Comparison of ENCODE assay signal across 8 cellular contexts in the genomic region with DNA sequence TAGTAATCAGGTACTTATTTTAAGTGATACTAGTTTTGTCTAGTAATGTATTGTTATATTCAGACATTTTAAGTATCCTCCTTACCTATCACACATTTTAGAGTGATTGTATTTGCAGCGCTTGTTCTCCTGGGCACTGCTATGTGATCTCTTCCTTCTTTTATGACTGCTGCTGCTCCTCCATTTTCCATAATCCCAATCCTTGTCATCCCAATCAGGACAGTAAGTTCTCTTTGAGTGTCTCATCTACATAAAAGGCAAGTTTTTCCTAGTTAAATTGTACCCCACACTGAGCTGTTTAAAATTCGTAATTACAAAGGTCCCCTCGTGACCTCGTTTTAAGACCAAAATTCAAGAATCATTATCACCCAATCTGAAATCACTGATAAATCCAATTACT. TPM values are rescaled to one million over a fixed set of nuclear protein-coding genes. Genes with fewer than 3 reads are reported as not detected.
A peak's percentile ranks its signal among the peaks of the same experiment; 100 is the strongest.
DNase-seq lines count a peak whose midpoint lies in the region; ATAC-seq and TF ChIP-seq lines count a peak whose summit lies in the region.

No MANE protein-coding gene starts in this region.

- no peak for ATAC-seq in heart right ventricle
- no peak for ATAC-seq in GM18907 (IDR thresholded peaks at IDR 0.05; ENCODE audit: unreplicated experiment)

- H3K36me3 ChIP-seq in heart right ventricle (peaks cover 0 to 53% (median 33%) of the 10 kb centered on the region in 9 donors), urinary bladder (ENCODE audit: insufficient read depth) (peaks cover 8% of the 10 kb centered on the region)

- BruUV-seq in MCF 10A (replicated peaks; lab: Mats Ljungman, UMichigan), result no TSS peak

- CTCF ChIA-PET in MCF 10A (lab: Yijun Ruan, JAX), result interaction anchor here (0.6 to 1.3 kb wide), 2 partner anchors 75 to 161 kb away, joined by 3 to 4 read pairs; no protein-coding TSS in a partner anchor

- H3K27me3 ChIP-seq in heart right ventricle, result no peaks in the 10 kb centered on the region

- peak overlapping the region; percentile 99 for H3K27ac Mint-ChIP-seq in MCF 10A (ENCODE audit: low read depth, unreplicated experiment)
- H3K27ac Mint-ChIP-seq in mesothelial cell of epicardium, result peak overlapping the region; percentile 100

- peaks cover 12 to 70% (median 62%) of the 10 kb centered on the region in 9 donors for H3K4me1 ChIP-seq in heart right ventricle
- H3K4me1 ChIP-seq in urinary bladder (ENCODE audit: insufficient read depth), result peaks cover 2% of the 10 kb centered on the region

- POLR2A ChIA-PET in MCF 10A (lab: Yijun Ruan, JAX), result interaction anchor here (0.6 to 4.1 kb wide), 13 partner anchors 9 to 1598 kb away, joined by 3 to 21 read pairs (median 3); a partner anchor contains a TSS

- H3K4me3 ChIP-seq in heart right ventricle, result peak overlapping the region; percentile 73 to 98 (median 90)
- peak overlapping the region; percentile 80 for H3K4me3 ChIP-seq in urinary bladder (ENCODE audit: low read depth, low read length)

- H3K36me3 Mint-ChIP-seq in MCF 10A (ENCODE audit: insufficient read depth, unreplicated experiment) (peaks cover 74% of the 10 kb centered on the region), mesothelial cell of epicardium (peaks cover 30% of the 10 kb centered on the region)

- no peaks in the 10 kb centered on the region for H3K9me3 ChIP-seq in heart right ventricle

- no peak for TF ChIP-seq CTCF in heart right ventricle (IDR thresholded peaks at IDR 0.05)
- TF ChIP-seq CTCF in MCF 10A (IDR thresholded peaks at IDR 0.05; ENCODE audit: unreplicated experiment), result no peak
- no peak for TF ChIP-seq CTCF in mesothelial cell of epicardium (IDR thresholded peaks at IDR 0.05; ENCODE audit: unreplicated experiment)

- 4 to 5% methylated on average over 4 of the region's 4 CpGs for WGBS in heart right ventricle, 2 donors
- WGBS in urinary bladder, result 10% methylated on average over 4 of the region's 4 CpGs

- H3K9me3 Mint-ChIP-seq in MCF 10A (ENCODE audit: unreplicated experiment) (no peaks in the 10 kb centered on the region), mesothelial cell of epicardium (no peaks in the 10 kb centered on the region)

- H3K4me1 Mint-ChIP-seq in MCF 10A (ENCODE audit: insufficient read depth, unreplicated experiment) (peaks cover 23% of the 10 kb centered on the region), mesothelial cell of epicardium (peaks cover 33% of the 10 kb centered on the region)

- H3K27me3 Mint-ChIP-seq in MCF 10A (ENCODE audit: insufficient read depth, unreplicated experiment) (no peaks in the 10 kb centered on the region), mesothelial cell of epicardium (ENCODE audit: low read depth) (no peaks in the 10 kb centered on the region)

- H3K27ac ChIP-seq in heart right ventricle (peak overlapping the region in 8 of 10 donors; percentile 5 to 100 (median 100)), urinary bladder (ENCODE audit: low read depth) (peak overlapping the region; percentile 63)

- intact Hi-C loops in heart right ventricle (cut with DNase I), result loop anchor here in 4 of 10 donors (5.0 kb wide), 1 partner anchor 49 kb away; a partner anchor contains a TSS
- intact Hi-C loops in cardiac septum (cut with DNase I), result loop anchor here (5.0 kb wide), 1 partner anchor 149 kb away; no protein-coding TSS in a partner anchor
- intact Hi-C loops in MCF 10A (cut with micrococcal nuclease), result loop anchor here (1.0 to 5.0 kb wide), 3 partner anchors 49 to 148 kb away; a partner anchor contains a TSS

- DNase-seq in heart right ventricle (no peak), cardiac septum (ENCODE audit: low spot score) (no peak), MCF 10A (ENCODE audit: unreplicated experiment) (no peak), mesothelial cell of epicardium (ENCODE audit: low spot score in 2 of 2, unreplicated experiment in 2 of 2) (no peak), DMS53 treated with DMSO at 0.1 percent for 48 hours (lab: John Stamatoyannopoulos, UW; ENCODE audit: unreplicated experiment) (no peak)
- no peak for DNase-seq in activated effector memory CD4-positive, alpha-beta T cell treated with Interleukin-2 at 50 U/mL for 16 hours

- H3K4me3 Mint-ChIP-seq in MCF 10A (ENCODE audit: unreplicated experiment), result peak overlapping the region; percentile 86
- H3K4me3 Mint-ChIP-seq in mesothelial cell of epicardium, result peak overlapping the region; percentile 99

RNA-seq across cellular contexts. Expression of a gene that starts 2.8 kb away (rescaled TPM):
- total RNA-seq in heart right ventricle, result 10 to 100 TPM; 30.8 to 59.6 (median 45.3) TPM
- polyA plus RNA-seq in heart right ventricle, result 1,000 to 10,000 TPM in 1 of 2 donors, 10 to 100 TPM in 1; 38.4 to 1,166 TPM
- total RNA-seq in cardiac septum, result 58.3 TPM
- total RNA-seq in MCF 10A (2022), result 102 and 118 TPM in 2 replicates
- total RNA-seq in mesothelial cell of epicardium, result 101 to 118 TPM (median 106 TPM) in 3 replicates
- 251 TPM for total RNA-seq in urinary bladder
- polyA plus RNA-seq in urinary bladder, result 101 TPM

RNA-seq across cellular contexts. Expression of a gene that starts 27.3 kb away (rescaled TPM):
- total RNA-seq in heart right ventricle (10 to 100 TPM; 14.2 to 33.1 (median 24.1) TPM), cardiac septum (19.4 TPM), MCF 10A (2022) (33.9 and 35.4 TPM in 2 replicates), mesothelial cell of epicardium (51.1 to 55.4 TPM (median 52.9 TPM) in 3 replicates), urinary bladder (83.1 TPM)
- polyA plus RNA-seq in heart right ventricle (10 to 100 TPM in 1 of 2 donors, 1 to 10 TPM in 1; 9.9 to 36.4 TPM), urinary bladder (13.2 TPM)

RNA-seq across cellular contexts. Expression of a gene that starts 27.6 kb away (rescaled TPM):
- total RNA-seq in heart right ventricle, result 10 to 100 TPM; 14.2 to 24.5 (median 20.7) TPM
- 10 to 100 TPM; 10.5 to 31.7 TPM for polyA plus RNA-seq in heart right ventricle
- 19.1 TPM for total RNA-seq in cardiac septum
- 19.3 and 26.1 TPM in 2 replicates for total RNA-seq in MCF 10A (2022)
- 24.8 to 28.7 TPM (median 26.2 TPM) in 3 replicates for total RNA-seq in mesothelial cell of epicardium
- total RNA-seq in urinary bladder, result 31.6 TPM
- 27.8 TPM for polyA plus RNA-seq in urinary bladder

RNA-seq across cellular contexts. Expression of a gene that starts 49.9 kb away (rescaled TPM):
- total RNA-seq in heart right ventricle (100 to 1,000 TPM in 2 of 10 donors, 10 to 100 TPM in 8; 62.5 to 133 (median 77.2) TPM), cardiac septum (99.3 TPM), MCF 10A (2022) (353 and 371 TPM in 2 replicates), mesothelial cell of epicardium (207 to 233 TPM (median 209 TPM) in 3 replicates), urinary bladder (317 TPM)
- polyA plus RNA-seq in heart right ventricle (10 to 100 TPM; 15.4 to 53.2 TPM), urinary bladder (126 TPM)
